19 cellular contexts compared by ENCODE assay signal in the genomic region with DNA sequence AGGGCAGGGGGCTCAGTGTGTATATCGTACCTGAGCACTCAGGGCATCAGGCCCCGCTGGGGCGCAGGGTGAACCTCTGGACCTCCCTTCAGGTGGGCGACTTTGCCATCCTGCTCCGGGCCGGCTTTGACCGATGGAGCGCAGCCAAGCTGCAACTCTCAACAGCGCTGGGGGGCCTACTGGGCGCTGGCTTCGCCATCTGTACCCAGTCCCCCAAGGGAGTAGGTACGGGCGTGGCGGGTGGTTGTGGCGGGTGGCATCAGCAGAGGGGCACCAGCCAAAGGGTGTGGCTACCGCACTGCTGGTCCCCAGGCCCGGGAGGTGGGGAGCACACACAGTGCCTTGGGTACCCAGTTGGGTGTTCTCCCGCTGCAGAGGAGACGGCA. TPM values are rescaled to one million over a fixed set of nuclear protein-coding genes. Genes with fewer than 3 reads are reported as not detected.
DNase-seq lines count a peak whose midpoint lies in the region; ATAC-seq and TF ChIP-seq lines count a peak whose summit lies in the region.
"Had no signal": no experiment of that assay in that cellular context is flagged by ENCODE, and none has a peak within 500 bp of the region (broad histone marks: within the 10 kb centered on the region; RNA-seq: fewer than 3 reads in every experiment).

No MANE protein-coding gene starts in this region.

- H3K23ac ChIP-seq in neuronal stem cell (ENCODE audit: low read depth, low read length, poor library complexity) = no peak overlapping the region

- H2BK12ac ChIP-seq in neuronal stem cell (ENCODE audit: low read length) = no peak overlapping the region

- no peaks in the 10 kb centered on the region for H3K27me3 Mint-ChIP-seq in central memory CD8-positive, alpha-beta T cell
- H3K27me3 Mint-ChIP-seq: activated T-helper 17 cell treated with anti-CD3 and anti-CD28 coated beads, Interleukin-2, amount 50 U/mL, for 72 hours had no signal

- no peak overlapping the region for H2AK5ac ChIP-seq in neuronal stem cell (ENCODE audit: low read depth, low read length)

- peaks cover 1% of the 10 kb centered on the region for H3K79me1 ChIP-seq in neuronal stem cell (ENCODE audit: low read depth, low read length)

- H3K36me3 ChIP-seq in neuronal stem cell (replicated peaks in 1 of 2; ENCODE audit: control insufficient read depth in 2 of 2, insufficient read depth in 2 of 2, low read length in 2 of 2) = peaks cover 34 to 70% of the 10 kb centered on the region in 2 donors
- H3K36me3 ChIP-seq in thyroid gland = peaks cover 34 to 38% of the 10 kb centered on the region in 2 donors

- H3K4me1 ChIP-seq in neuronal stem cell (ENCODE audit: control insufficient read depth in 2 of 2, insufficient read depth in 1 of 2, low read depth in 1 of 2, low read length in 2 of 2) = no peaks in the 10 kb centered on the region
- H3K4me1 ChIP-seq in thyroid gland = peaks cover 20 to 45% of the 10 kb centered on the region in 2 donors

- H3K4ac ChIP-seq in neuronal stem cell (ENCODE audit: low read length) = no peak overlapping the region

- no CpG with 5 or more reads among the region's 19 CpGs for WGBS in neuronal stem cell (ENCODE audit: extremely low coverage in 2 of 2, insufficient read length in 2 of 2, insufficient replicate concordance in 1 of 2), 2 donors
- 93 to 98% methylated on average over 3 to 12 of the region's 19 CpGs for WGBS in thyroid gland, 2 donors

- H3K4me3 Mint-ChIP-seq in central memory CD8-positive, alpha-beta T cell = no peak overlapping the region
- H3K4me3 Mint-ChIP-seq: activated T-helper 17 cell treated with anti-CD3 and anti-CD28 coated beads, Interleukin-2, amount 50 U/mL, for 72 hours had no signal

- peak; percentile 55 for DNase-seq in activated CD8-positive, alpha-beta memory T cell treated with anti-CD3 and anti-CD28 coated beads for 24 hours
- DNase-seq in activated CD8-positive, alpha-beta memory T cell treated with anti-CD3 and anti-CD28 coated beads, Interleukin-2, amount 50 U/mL, for 48 hours = no peak
- no peak for DNase-seq in central memory CD8-positive, alpha-beta T cell (ENCODE audit: low spot score in 2 of 2)
- DNase-seq in neuronal stem cell (ENCODE audit: low spot score) = no peak
- DNase-seq in thyroid gland = no peak
- DNase-seq in NCI-H146 (lab: John Stamatoyannopoulos, UW) = no peak
- DNase-seq: activated CD4-positive, CD25-positive, alpha-beta regulatory T cell treated with anti-CD3 and anti-CD28 coated beads, Interleukin-2, amount 50 U/mL, for 72 hours; HFFc6; NCI-H1417 treated with DMSO at 0.1 percent for 48 hours; Peyer's patch; T1000 had no signal

- H3K14ac ChIP-seq in neuronal stem cell (ENCODE audit: low read length) = no peak overlapping the region

- H3K18ac ChIP-seq in neuronal stem cell (ENCODE audit: low read length) = no peak overlapping the region

- H2AFZ ChIP-seq in neuronal stem cell (ENCODE audit: low read length) = no peak overlapping the region

- no peak for TF ChIP-seq CTCF in thyroid gland (IDR thresholded peaks at IDR 0.05)

- H3K27ac ChIP-seq in neuronal stem cell (replicated peaks; ENCODE audit: low read length) (no peak overlapping the region), thyroid gland (peak overlapping the region in 2 of 3 donors; percentile 83 to 93)
- H3K27ac ChIP-seq: cardiac muscle cell had no signal

- H4K8ac ChIP-seq in neuronal stem cell (ENCODE audit: low read depth, low read length) = no peak overlapping the region

- no peak overlapping the region for H3K4me2 ChIP-seq in neuronal stem cell (ENCODE audit: insufficient read depth, low read length, poor library complexity, severe bottlenecking)

- peaks cover 23% of the 10 kb centered on the region for H3K36me3 Mint-ChIP-seq in central memory CD8-positive, alpha-beta T cell (ENCODE audit: insufficient read depth)

- H2BK5ac ChIP-seq in neuronal stem cell (ENCODE audit: low read length) = peak overlapping the region; percentile 54

- H3K9ac ChIP-seq in neuronal stem cell (ENCODE audit: low read depth, low read length, poor library complexity) = no peak overlapping the region

- no peak overlapping the region for H3K4me3 ChIP-seq in neuronal stem cell (ENCODE audit: low read length in 2 of 2)
- no peak overlapping the region for H3K4me3 ChIP-seq in thyroid gland (replicated peaks in 1 of 3)
- H3K4me3 ChIP-seq: cardiac muscle cell, Peyer's patch had no signal

- no peak overlapping the region for H2BK15ac ChIP-seq in neuronal stem cell (ENCODE audit: low read length)

- H3K9me3 Mint-ChIP-seq in central memory CD8-positive, alpha-beta T cell = no peaks in the 10 kb centered on the region
- H3K9me3 Mint-ChIP-seq: activated T-helper 17 cell treated with anti-CD3 and anti-CD28 coated beads, Interleukin-2, amount 50 U/mL, for 72 hours; HFFc6; nephron had no signal

- ATAC-seq in central memory CD8-positive, alpha-beta T cell (replicated peaks; ENCODE audit: extremely low read depth, poor library complexity, severe bottlenecking) = no peak
- ATAC-seq in HG03342 (IDR thresholded peaks at IDR 0.05; ENCODE audit: unreplicated experiment) (no peak), GM19452 (IDR thresholded peaks at IDR 0.05; ENCODE audit: unreplicated experiment) (no peak)
- ATAC-seq: activated T-helper 17 cell treated with anti-CD3 and anti-CD28 coated beads, Interleukin-2, amount 50 U/mL, for 72 hours had no signal

- peak overlapping the region; percentile 41 for H3K27ac Mint-ChIP-seq in central memory CD8-positive, alpha-beta T cell (ENCODE audit: low read depth)

- H3K27me3 ChIP-seq in neuronal stem cell (ENCODE audit: control insufficient read depth in 3 of 3, insufficient read depth in 3 of 3, low read depth in 1 of 3, low read length in 3 of 3) (no peaks in the 10 kb centered on the region), thyroid gland (no peaks in the 10 kb centered on the region)
- H3K27me3 ChIP-seq: cardiac muscle cell, Peyer's patch had no signal

- peaks cover 21% of the 10 kb centered on the region for H3K4me1 Mint-ChIP-seq in central memory CD8-positive, alpha-beta T cell

- no peaks in the 10 kb centered on the region for H3K9me3 ChIP-seq in neuronal stem cell (replicated peaks in 1 of 2; ENCODE audit: control insufficient read depth in 2 of 2, insufficient read depth in 1 of 2, low read depth in 1 of 2, low read length in 2 of 2)
- H3K9me3 ChIP-seq in thyroid gland = no peaks in the 10 kb centered on the region
- H3K9me3 ChIP-seq: Peyer's patch had no signal

- TF ChIP-seq POLR2A in thyroid gland (IDR thresholded peaks at IDR 0.05) = no peak

- intact Hi-C loops in thyroid gland (cut with DNase I) = no loop called here

- no peak overlapping the region for H2BK120ac ChIP-seq in neuronal stem cell (ENCODE audit: low read depth, low read length)

- no peak overlapping the region for H4K91ac ChIP-seq in neuronal stem cell (ENCODE audit: low read depth, low read length, poor library complexity)

RNA-seq across cellular contexts. Expression of gene SLC39A13, which starts 6.3 kb away (rescaled TPM):
- polyA plus RNA-seq in neuronal stem cell (2013, experiment 1 of 2) = 21.6 TPM
- 20.9 TPM for polyA plus RNA-seq in neuronal stem cell (2013, experiment 2 of 2)
- total RNA-seq in thyroid gland = 10 to 100 TPM; 51.3 to 84.3 (median 66.8) TPM

RNA-seq across cellular contexts. Expression of gene PSMC3, which starts 11.6 kb away (rescaled TPM):
- 74.9 TPM for polyA plus RNA-seq in neuronal stem cell (2013, experiment 1 of 2)
- 75.0 TPM for polyA plus RNA-seq in neuronal stem cell (2013, experiment 2 of 2)
- total RNA-seq in thyroid gland = 100 to 1,000 TPM in 2 of 4 donors, 10 to 100 TPM in 2; 92.7 to 240 (median 123) TPM

RNA-seq across cellular contexts. Expression of gene RAPSN, which starts 34.3 kb away (rescaled TPM):
- polyA plus RNA-seq in neuronal stem cell (2013, experiment 1 of 2) = not detected
- 0.06 TPM for polyA plus RNA-seq in neuronal stem cell (2013, experiment 2 of 2)
- under 1 TPM in 1 of 4 donors, not detected in 3; 0.67 TPM for total RNA-seq in thyroid gland
- total RNA-seq: cardiac muscle cell, G401 had no signal
- polyA plus RNA-seq: cardiac muscle cell had no signal

RNA-seq across cellular contexts. Expression of gene SPI1, which starts 36.3 kb away (rescaled TPM):
- polyA plus RNA-seq in neuronal stem cell (2013, experiment 1 of 2) = not detected
- polyA plus RNA-seq in neuronal stem cell (2013, experiment 2 of 2) = 0.03 TPM
- total RNA-seq in thyroid gland = 10 to 100 TPM in 1 of 4 donors, 1 to 10 TPM in 3; 4.8 to 18.0 (median 5.8) TPM
- total RNA-seq: activated CD8-positive, alpha-beta memory T cell treated with anti-CD3 and anti-CD28 coated beads for 36 hours; cardiac muscle cell; G401; HFFc6 had no signal
- polyA plus RNA-seq: BJ had no signal
